ENCODE assay signal across 20 cellular contexts in genomic region chr11:787084-787675, GRCh38. TPM values are rescaled to one million over a fixed set of nuclear protein-coding genes. Genes with fewer than 3 reads are reported as not detected.
A peak's percentile ranks its signal among the peaks of the same experiment; 100 is the strongest.
DNase-seq lines count a peak whose midpoint lies in the region; ATAC-seq, FAIRE-seq and TF ChIP-seq lines count a peak whose summit lies in the region.
"Had no signal": no experiment of that assay in that cellular context is flagged by ENCODE, and none has a peak within 500 bp of the region (broad histone marks: within the 10 kb centered on the region; RNA-seq: fewer than 3 reads in every experiment).

No MANE protein-coding gene starts in this region.

- WGBS in HepG2 (ENCODE audit: low lambda C conversion rate), result 93% methylated on average over 16 of the region's 24 CpGs
- WGBS in right lobe of liver (ENCODE audit: insufficient coverage, low coverage, low lambda C conversion rate, missing lambda C conversion rate), result 89% methylated on average over 5 of the region's 24 CpGs

- H3K4me3 ChIP-seq in HepG2 (replicated peaks in 1 of 3; ENCODE audit: insufficient read depth in 1 of 3, low read depth in 2 of 3, low read length in 3 of 3) (no peak overlapping the region), right lobe of liver (no peak overlapping the region), WERI-Rb-1 (ENCODE audit: low read depth, low read length) (no peak overlapping the region)

- POLR2A ChIA-PET in HepG2 (lab: Yijun Ruan, JAX), result interaction anchor here (1.3 kb wide), 1 partner anchor 9 kb away, joined by 3 read pairs; no protein-coding TSS in a partner anchor

- TF ChIP-seq RAD21 in HepG2 (CRISPR knock-in tag; IDR thresholded peaks at IDR 0.05), result no peak

- TF ChIP-seq CTCF in HepG2 (CRISPR knock-in tag; IDR thresholded peaks at IDR 0.05) (no peak), right lobe of liver (IDR thresholded peaks at IDR 0.05) (no peak), WERI-Rb-1 (IDR thresholded peaks at IDR 0.05; ENCODE audit: low read depth, low read length) (no peak)

- intact Hi-C loops in HepG2 (cut with micrococcal nuclease; ENCODE audit: unreplicated experiment) (no loop called here), right lobe of liver (cut with DNase I) (no loop called here)

- H3K36me3 ChIP-seq in HepG2 (replicated peaks in 1 of 2; ENCODE audit: control insufficient read depth in 1 of 2, insufficient read depth in 2 of 2, low read length in 2 of 2) (peaks cover 0 to 2% of the 10 kb centered on the region in 2 experiments; a peak in 1 of 5 replicates), right lobe of liver (peaks cover 0 to 10% (median 0%) of the 10 kb centered on the region in 4 donors), WERI-Rb-1 (peaks cover 17% of the 10 kb centered on the region)

- H3K9ac ChIP-seq in HepG2 (ENCODE audit: insufficient read depth, low read depth, low read length), result no peak overlapping the region
- H3K9ac ChIP-seq: KMS-11 had no signal

- H3K27ac ChIP-seq in HepG2 (ENCODE audit: extremely low read length, insufficient read depth, low read length) (no peak overlapping the region), right lobe of liver (no peak overlapping the region), WERI-Rb-1 (peak overlapping the region; percentile 59)
- H3K27ac ChIP-seq: HL-60, KMS-11 had no signal

- TF ChIP-seq POLR2A in HepG2 (IDR thresholded peaks at IDR 0.05; ENCODE audit: insufficient read depth in 1 of 2, low read depth in 2 of 2, low read length in 2 of 2) (no peak), right lobe of liver (IDR thresholded peaks at IDR 0.05) (no peak)

- in situ Hi-C loops in HepG2 (cut with HindIII; ENCODE audit: extremely low pct_ligation_motif_present, low pct_unique_long_range_greater_than_20kb), result no loop called here

- FAIRE-seq in HepG2 (lab: Jason Lieb, UNC), result no peak
- FAIRE-seq in HTR-8/SVneo (lab: Jason Lieb, UNC), result peak; percentile 40
- FAIRE-seq: G401.6, GM12891, GM19239 had no signal

- DNase-seq in HepG2 (ENCODE audit: low spot score) (no peak), right lobe of liver (no peak), HTR-8/SVneo (ENCODE audit: insufficient read length, low spot score) (no peak), WERI-Rb-1 (no peak), foreskin melanocyte (no peak)
- no peak for DNase-seq in activated T-cell treated with anti-CD3 and anti-CD28 coated beads, Interleukin-2, amount 50 U/mL, for 48 hours
- DNase-seq: 8988T; AML-193; CD4-positive, alpha-beta T cell; DMS79 treated with DMSO at 0.1 percent for 48 hours; EL; GOT3; HCEC 1CT; HFFc6 had no signal

- no peaks in the 10 kb centered on the region for H3K9me3 ChIP-seq in HepG2 (ENCODE audit: low read length)
- no peaks in the 10 kb centered on the region for H3K9me3 ChIP-seq in right lobe of liver
- H3K9me3 ChIP-seq in WERI-Rb-1 (ENCODE audit: severe bottlenecking), result no peaks in the 10 kb centered on the region

- ATAC-seq in HepG2 (no peak), right lobe of liver (no peak), HG02678 (IDR thresholded peaks at IDR 0.05; ENCODE audit: unreplicated experiment) (no peak)

- BruUV-seq in HepG2 (replicated peaks; lab: Mats Ljungman, UMichigan), result no TSS peak

- no peak overlapping the region for H2AFZ ChIP-seq in HepG2 (ENCODE audit: low read length)

- H3K27me3 ChIP-seq in HepG2 (ENCODE audit: control insufficient read depth in 1 of 2, insufficient read depth in 2 of 2, low read length in 2 of 2), result peaks cover 0 to 2% of the 10 kb centered on the region in 2 experiments; a peak in 1 of 5 replicates
- H3K27me3 ChIP-seq in right lobe of liver, result no peaks in the 10 kb centered on the region
- no peaks in the 10 kb centered on the region for H3K27me3 ChIP-seq in WERI-Rb-1 (ENCODE audit: insufficient read depth, low read depth, severe bottlenecking)

- H4K20me1 ChIP-seq in HepG2 (ENCODE audit: insufficient read depth, low read length), result no peaks in the 10 kb centered on the region

- TF ChIP-seq EP300 in HepG2 (IDR thresholded peaks at IDR 0.05; ENCODE audit: low read depth in 2 of 2, low read length in 2 of 2), result no peak
- TF ChIP-seq EP300 in HepG2 (CRISPR knock-in tag; IDR thresholded peaks at IDR 0.05; ENCODE audit: borderline replicate concordance), result no peak

- H3K4me2 ChIP-seq in HepG2 (ENCODE audit: low read depth, low read length), result no peak overlapping the region
- H3K4me2 ChIP-seq: KMS-11 had no signal

- H3K79me2 ChIP-seq in HepG2 (ENCODE audit: insufficient read depth, low read length), result no peaks in the 10 kb centered on the region

- CTCF ChIA-PET in HepG2 (lab: Yijun Ruan, JAX; ENCODE audit: low intra/inter-chr PET ratio, low total read pairs), result no interaction called here

- peaks cover 21% of the 10 kb centered on the region for H3K4me1 ChIP-seq in HepG2 (ENCODE audit: insufficient read depth, low read length)
- peaks cover 0 to 4% (median 0%) of the 10 kb centered on the region in 4 donors for H3K4me1 ChIP-seq in right lobe of liver

RNA-seq across cellular contexts. Expression of gene CEND1, which starts 2.7 kb away (rescaled TPM):
- not detected in 2 replicates for total RNA-seq in HepG2 (2016; rRNA removed; fragmentation: Illumina TruSeq; extraction: Trizol)
- total RNA-seq in HepG2 (2016; cell fraction: cytosol; rRNA removed; fragmentation: Illumina TruSeq; extraction: Trizol; ENCODE audit: low read depth), result not detected in 2 replicates
- total RNA-seq in HepG2 (2016; cell fraction: insoluble cytoplasmic fraction; rRNA removed; fragmentation: Illumina TruSeq; extraction: Trizol), result not detected in 2 replicates
- total RNA-seq in HepG2 (2016; cell fraction: membrane; rRNA removed; fragmentation: Illumina TruSeq; extraction: Trizol), result not detected in 2 replicates
- not detected in 2 replicates for total RNA-seq in HepG2 (2016; cell fraction: nucleus; rRNA removed; fragmentation: Illumina TruSeq; extraction: Trizol)
- polyA plus RNA-seq in HepG2 (2011; rRNA removed), result not detected in 2 replicates
- polyA plus RNA-seq in HepG2 (2011; cell fraction: cytosol; rRNA removed), result not detected in 2 replicates
- polyA plus RNA-seq in HepG2 (2011; cell fraction: nucleus; rRNA removed), result 0.07 TPM in 1 of 2 replicates, not detected in the other
- 0.11 TPM in 1 of 2 replicates, not detected in the other for polyA plus RNA-seq in HepG2 (2012)
- not detected in 2 replicates for polyA plus RNA-seq in HepG2 (2016; cell fraction: cytosol; fragmentation: Illumina TruSeq; extraction: Trizol; ENCODE audit: low read depth)
- not detected in 2 replicates for polyA plus RNA-seq in HepG2 (2016; cell fraction: insoluble cytoplasmic fraction; fragmentation: Illumina TruSeq; extraction: Trizol; ENCODE audit: low read depth)
- not detected in 2 replicates for polyA plus RNA-seq in HepG2 (2016; cell fraction: membrane; fragmentation: Illumina TruSeq; extraction: Trizol; ENCODE audit: low read depth)
- not detected in 2 replicates for polyA plus RNA-seq in HepG2 (2016; cell fraction: nucleus; fragmentation: Illumina TruSeq; extraction: Trizol; ENCODE audit: insufficient read depth, low read depth)
- polyA minus RNA-seq in HepG2 (2011; rRNA and poly(A)+ RNA removed; ENCODE audit: low replicate concordance), result not detected in 2 replicates
- not detected in 2 replicates for polyA minus RNA-seq in HepG2 (2011; cell fraction: cytosol; rRNA and poly(A)+ RNA removed)
- not detected in 2 replicates for polyA minus RNA-seq in HepG2 (2011; cell fraction: nucleus; rRNA and poly(A)+ RNA removed)
- total RNA-seq in right lobe of liver, result not detected
- total RNA-seq: CD4-positive, alpha-beta T cell had no signal

RNA-seq across cellular contexts. Expression of gene GATD1, which starts 9.9 kb away (rescaled TPM):
- total RNA-seq in HepG2 (2016; rRNA removed; fragmentation: Illumina TruSeq; extraction: Trizol) (35.8 and 60.5 TPM in 2 replicates), right lobe of liver (10 to 100 TPM; 15.8 to 31.9 (median 27.7) TPM)
- total RNA-seq in HepG2 (2016; cell fraction: cytosol; rRNA removed; fragmentation: Illumina TruSeq; extraction: Trizol; ENCODE audit: low read depth), result 8.1 and 9.3 TPM in 2 replicates
- total RNA-seq in HepG2 (2016; cell fraction: insoluble cytoplasmic fraction; rRNA removed; fragmentation: Illumina TruSeq; extraction: Trizol), result 33.7 and 52.3 TPM in 2 replicates
- 20.6 and 22.3 TPM in 2 replicates for total RNA-seq in HepG2 (2016; cell fraction: membrane; rRNA removed; fragmentation: Illumina TruSeq; extraction: Trizol)
- 42.6 and 48.3 TPM in 2 replicates for total RNA-seq in HepG2 (2016; cell fraction: nucleus; rRNA removed; fragmentation: Illumina TruSeq; extraction: Trizol)
- polyA plus RNA-seq in HepG2 (2011; rRNA removed), result 31.3 and 40.0 TPM in 2 replicates
- polyA plus RNA-seq in HepG2 (2011; cell fraction: cytosol; rRNA removed), result 18.2 and 31.2 TPM in 2 replicates
- polyA plus RNA-seq in HepG2 (2011; cell fraction: nucleus; rRNA removed), result 244 and 302 TPM in 2 replicates
- polyA plus RNA-seq in HepG2 (2012), result 22.2 and 27.6 TPM in 2 replicates
- 7.3 and 8.3 TPM in 2 replicates for polyA plus RNA-seq in HepG2 (2016; cell fraction: cytosol; fragmentation: Illumina TruSeq; extraction: Trizol; ENCODE audit: low read depth)
- polyA plus RNA-seq in HepG2 (2016; cell fraction: insoluble cytoplasmic fraction; fragmentation: Illumina TruSeq; extraction: Trizol; ENCODE audit: low read depth), result 29.8 and 37.5 TPM in 2 replicates
- 10.4 and 13.8 TPM in 2 replicates for polyA plus RNA-seq in HepG2 (2016; cell fraction: membrane; fragmentation: Illumina TruSeq; extraction: Trizol; ENCODE audit: low read depth)
- 92.6 and 114 TPM in 2 replicates for polyA plus RNA-seq in HepG2 (2016; cell fraction: nucleus; fragmentation: Illumina TruSeq; extraction: Trizol; ENCODE audit: insufficient read depth, low read depth)
- 20.9 and 51.8 TPM in 2 replicates for polyA minus RNA-seq in HepG2 (2011; rRNA and poly(A)+ RNA removed; ENCODE audit: low replicate concordance)
- 15.0 and 21.0 TPM in 2 replicates for polyA minus RNA-seq in HepG2 (2011; cell fraction: cytosol; rRNA and poly(A)+ RNA removed)
- polyA minus RNA-seq in HepG2 (2011; cell fraction: nucleus; rRNA and poly(A)+ RNA removed), result 25.6 and 29.0 TPM in 2 replicates

RNA-seq across cellular contexts. Expression of gene SLC25A22, which starts 10.9 kb away (rescaled TPM):
- 8.0 and 12.4 TPM in 2 replicates for total RNA-seq in HepG2 (2016; rRNA removed; fragmentation: Illumina TruSeq; extraction: Trizol)
- 4.2 and 5.7 TPM in 2 replicates for total RNA-seq in HepG2 (2016; cell fraction: cytosol; rRNA removed; fragmentation: Illumina TruSeq; extraction: Trizol; ENCODE audit: low read depth)
- 8.0 and 11.4 TPM in 2 replicates for total RNA-seq in HepG2 (2016; cell fraction: insoluble cytoplasmic fraction; rRNA removed; fragmentation: Illumina TruSeq; extraction: Trizol)
- 8.3 and 9.2 TPM in 2 replicates for total RNA-seq in HepG2 (2016; cell fraction: membrane; rRNA removed; fragmentation: Illumina TruSeq; extraction: Trizol)
- 7.7 and 9.2 TPM in 2 replicates for total RNA-seq in HepG2 (2016; cell fraction: nucleus; rRNA removed; fragmentation: Illumina TruSeq; extraction: Trizol)
- 19.2 and 20.5 TPM in 2 replicates for polyA plus RNA-seq in HepG2 (2011; rRNA removed)
- 5.9 and 7.9 TPM in 2 replicates for polyA plus RNA-seq in HepG2 (2011; cell fraction: cytosol; rRNA removed)
- polyA plus RNA-seq in HepG2 (2011; cell fraction: nucleus; rRNA removed), result 50.3 and 61.9 TPM in 2 replicates
- 7.5 and 11.4 TPM in 2 replicates for polyA plus RNA-seq in HepG2 (2012)
- polyA plus RNA-seq in HepG2 (2016; cell fraction: cytosol; fragmentation: Illumina TruSeq; extraction: Trizol; ENCODE audit: low read depth), result 2.6 and 3.7 TPM in 2 replicates
- polyA plus RNA-seq in HepG2 (2016; cell fraction: insoluble cytoplasmic fraction; fragmentation: Illumina TruSeq; extraction: Trizol; ENCODE audit: low read depth), result 13.5 and 14.7 TPM in 2 replicates
- 8.3 and 8.7 TPM in 2 replicates for polyA plus RNA-seq in HepG2 (2016; cell fraction: membrane; fragmentation: Illumina TruSeq; extraction: Trizol; ENCODE audit: low read depth)
- polyA plus RNA-seq in HepG2 (2016; cell fraction: nucleus; fragmentation: Illumina TruSeq; extraction: Trizol; ENCODE audit: insufficient read depth, low read depth), result 25.5 and 28.7 TPM in 2 replicates
- 19.4 and 40.7 TPM in 2 replicates for polyA minus RNA-seq in HepG2 (2011; rRNA and poly(A)+ RNA removed; ENCODE audit: low replicate concordance)
- 8.5 and 14.7 TPM in 2 replicates for polyA minus RNA-seq in HepG2 (2011; cell fraction: cytosol; rRNA and poly(A)+ RNA removed)
- polyA minus RNA-seq in HepG2 (2011; cell fraction: nucleus; rRNA and poly(A)+ RNA removed), result 14.9 and 16.0 TPM in 2 replicates
- total RNA-seq in right lobe of liver, result 10 to 100 TPM; 20.6 to 40.2 (median 29.9) TPM

RNA-seq across cellular contexts. Expression of gene PIDD1, which starts 17.9 kb away (rescaled TPM):
- 7.9 and 16.0 TPM in 2 replicates for total RNA-seq in HepG2 (2016; rRNA removed; fragmentation: Illumina TruSeq; extraction: Trizol)
- total RNA-seq in HepG2 (2016; cell fraction: cytosol; rRNA removed; fragmentation: Illumina TruSeq; extraction: Trizol; ENCODE audit: low read depth), result 3.5 and 4.1 TPM in 2 replicates
- 8.8 and 17.2 TPM in 2 replicates for total RNA-seq in HepG2 (2016; cell fraction: insoluble cytoplasmic fraction; rRNA removed; fragmentation: Illumina TruSeq; extraction: Trizol)
- total RNA-seq in HepG2 (2016; cell fraction: membrane; rRNA removed; fragmentation: Illumina TruSeq; extraction: Trizol), result 7.4 and 7.9 TPM in 2 replicates
- 17.2 and 22.2 TPM in 2 replicates for total RNA-seq in HepG2 (2016; cell fraction: nucleus; rRNA removed; fragmentation: Illumina TruSeq; extraction: Trizol)
- polyA plus RNA-seq in HepG2 (2011; rRNA removed), result 14.3 and 17.7 TPM in 2 replicates
- polyA plus RNA-seq in HepG2 (2011; cell fraction: cytosol; rRNA removed), result 5.0 and 12.7 TPM in 2 replicates
- polyA plus RNA-seq in HepG2 (2011; cell fraction: nucleus; rRNA removed), result 234 and 353 TPM in 2 replicates
- polyA plus RNA-seq in HepG2 (2012), result 6.8 and 9.8 TPM in 2 replicates
- polyA plus RNA-seq in HepG2 (2016; cell fraction: cytosol; fragmentation: Illumina TruSeq; extraction: Trizol; ENCODE audit: low read depth), result 3.7 and 3.9 TPM in 2 replicates
- 12.6 and 15.2 TPM in 2 replicates for polyA plus RNA-seq in HepG2 (2016; cell fraction: insoluble cytoplasmic fraction; fragmentation: Illumina TruSeq; extraction: Trizol; ENCODE audit: low read depth)
- polyA plus RNA-seq in HepG2 (2016; cell fraction: membrane; fragmentation: Illumina TruSeq; extraction: Trizol; ENCODE audit: low read depth), result 7.8 and 9.8 TPM in 2 replicates
- polyA plus RNA-seq in HepG2 (2016; cell fraction: nucleus; fragmentation: Illumina TruSeq; extraction: Trizol; ENCODE audit: insufficient read depth, low read depth), result 93.2 and 101 TPM in 2 replicates
- 2.9 and 14.9 TPM in 2 replicates for polyA minus RNA-seq in HepG2 (2011; rRNA and poly(A)+ RNA removed; ENCODE audit: low replicate concordance)
- 3.4 and 7.0 TPM in 2 replicates for polyA minus RNA-seq in HepG2 (2011; cell fraction: cytosol; rRNA and poly(A)+ RNA removed)
- 19.3 TPM in 2 replicates for polyA minus RNA-seq in HepG2 (2011; cell fraction: nucleus; rRNA and poly(A)+ RNA removed)
- total RNA-seq in right lobe of liver, result 10 to 100 TPM in 2 of 6 experiments, 1 to 10 TPM in 4; 6.5 to 11.8 (median 9.8) TPM

RNA-seq across cellular contexts. Expression of gene RPLP2, which starts 22.6 kb away (rescaled TPM):
- 2,049 and 2,106 TPM in 2 replicates for total RNA-seq in HepG2 (2016; rRNA removed; fragmentation: Illumina TruSeq; extraction: Trizol)
- 3,126 and 3,282 TPM in 2 replicates for total RNA-seq in HepG2 (2016; cell fraction: cytosol; rRNA removed; fragmentation: Illumina TruSeq; extraction: Trizol; ENCODE audit: low read depth)
- total RNA-seq in HepG2 (2016; cell fraction: insoluble cytoplasmic fraction; rRNA removed; fragmentation: Illumina TruSeq; extraction: Trizol), result 1,870 and 2,048 TPM in 2 replicates
- 3,967 and 4,265 TPM in 2 replicates for total RNA-seq in HepG2 (2016; cell fraction: membrane; rRNA removed; fragmentation: Illumina TruSeq; extraction: Trizol)
- 735 and 852 TPM in 2 replicates for total RNA-seq in HepG2 (2016; cell fraction: nucleus; rRNA removed; fragmentation: Illumina TruSeq; extraction: Trizol)
- 895 and 978 TPM in 2 replicates for polyA plus RNA-seq in HepG2 (2011; rRNA removed)
- polyA plus RNA-seq in HepG2 (2011; cell fraction: cytosol; rRNA removed), result 1,028 and 2,692 TPM in 2 replicates
- polyA plus RNA-seq in HepG2 (2011; cell fraction: nucleus; rRNA removed), result 723 and 858 TPM in 2 replicates
- polyA plus RNA-seq in HepG2 (2012), result 1,506 and 2,284 TPM in 2 replicates
- 3,287 and 3,430 TPM in 2 replicates for polyA plus RNA-seq in HepG2 (2016; cell fraction: cytosol; fragmentation: Illumina TruSeq; extraction: Trizol; ENCODE audit: low read depth)
- 1,412 and 1,584 TPM in 2 replicates for polyA plus RNA-seq in HepG2 (2016; cell fraction: insoluble cytoplasmic fraction; fragmentation: Illumina TruSeq; extraction: Trizol; ENCODE audit: low read depth)
- 3,687 and 3,698 TPM in 2 replicates for polyA plus RNA-seq in HepG2 (2016; cell fraction: membrane; fragmentation: Illumina TruSeq; extraction: Trizol; ENCODE audit: low read depth)
- 1,014 and 1,045 TPM in 2 replicates for polyA plus RNA-seq in HepG2 (2016; cell fraction: nucleus; fragmentation: Illumina TruSeq; extraction: Trizol; ENCODE audit: insufficient read depth, low read depth)
- polyA minus RNA-seq in HepG2 (2011; rRNA and poly(A)+ RNA removed; ENCODE audit: low replicate concordance), result 472 and 1,216 TPM in 2 replicates
- polyA minus RNA-seq in HepG2 (2011; cell fraction: cytosol; rRNA and poly(A)+ RNA removed), result 793 and 848 TPM in 2 replicates
- polyA minus RNA-seq in HepG2 (2011; cell fraction: nucleus; rRNA and poly(A)+ RNA removed), result 188 and 248 TPM in 2 replicates
- 100 to 1,000 TPM; 212 to 574 (median 457) TPM for total RNA-seq in right lobe of liver
